ENCODE assay signal across 17 cellular contexts in the genomic region with DNA sequence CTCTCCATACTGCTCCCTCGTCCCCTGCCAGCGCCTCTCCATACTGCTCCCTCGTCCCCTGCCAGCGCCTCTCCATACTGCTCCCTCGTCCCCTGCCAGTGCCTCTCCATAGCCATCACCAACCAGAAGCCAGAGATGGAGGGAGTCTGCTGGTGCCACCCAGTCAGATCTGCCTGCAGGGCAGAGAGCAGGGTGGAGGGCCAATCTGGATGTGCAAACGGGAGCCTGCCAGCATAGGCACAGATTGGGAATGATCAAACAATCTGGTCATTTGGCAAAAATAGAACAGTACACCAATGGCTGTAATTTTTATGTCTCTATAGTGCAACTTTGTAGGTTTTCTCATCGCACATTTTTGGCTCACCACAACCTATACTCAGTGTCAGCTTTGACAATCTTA.
A peak's percentile ranks its signal among the peaks of the same experiment; 100 is the strongest.
DNase-seq lines count a peak whose midpoint lies in the region; ATAC-seq, FAIRE-seq and TF ChIP-seq lines count a peak whose summit lies in the region.
"Had no signal": no experiment of that assay in that cellular context is flagged by ENCODE, and none has a peak within 500 bp of the region (broad histone marks: within the 10 kb centered on the region; RNA-seq: fewer than 3 reads in every experiment).

No MANE protein-coding gene starts in this region.

- H3K27ac Mint-ChIP-seq in activated naive CD8-positive, alpha-beta T cell: peak overlapping the region; percentile 89
- no peak overlapping the region for H3K27ac Mint-ChIP-seq in activated naive CD8-positive, alpha-beta T cell treated with anti-CD3 and anti-CD28 coated beads, Interleukin-2, amount 50 U/mL, for 24 hours
- H3K27ac Mint-ChIP-seq in effector memory CD8-positive, alpha-beta T cell: peak overlapping the region in 1 of 2 donors; percentile 87
- H3K27ac Mint-ChIP-seq: endodermal cell had no signal

- peak overlapping the region; percentile 58 for H3K4me2 ChIP-seq in OCI-LY1 (ENCODE audit: low read length)

- no peaks in the 10 kb centered on the region for H3F3A ChIP-seq in OCI-LY1 (ENCODE audit: insufficient read depth, low read length)

- no peak overlapping the region; the same call in 1 of the 2 replicates for H3K9ac ChIP-seq in OCI-LY1 (ENCODE audit: low read length)

- H3K27me3 Mint-ChIP-seq in activated naive CD8-positive, alpha-beta T cell: peaks cover 2% of the 10 kb centered on the region
- peaks cover 3% of the 10 kb centered on the region for H3K27me3 Mint-ChIP-seq in activated naive CD8-positive, alpha-beta T cell treated with anti-CD3 and anti-CD28 coated beads, Interleukin-2, amount 50 U/mL, for 24 hours
- no peaks in the 10 kb centered on the region for H3K27me3 Mint-ChIP-seq in effector memory CD8-positive, alpha-beta T cell

- no peaks in the 10 kb centered on the region for H3K79me2 ChIP-seq in OCI-LY1 (ENCODE audit: insufficient read depth, low read length)

- peaks cover 74% of the 10 kb centered on the region for H3K4me1 Mint-ChIP-seq in activated naive CD8-positive, alpha-beta T cell (ENCODE audit: low read depth)
- peaks cover 78% of the 10 kb centered on the region for H3K4me1 Mint-ChIP-seq in activated naive CD8-positive, alpha-beta T cell treated with anti-CD3 and anti-CD28 coated beads, Interleukin-2, amount 50 U/mL, for 24 hours
- H3K4me1 Mint-ChIP-seq in effector memory CD8-positive, alpha-beta T cell (ENCODE audit: low read depth in 2 of 2): peaks cover 53 to 68% of the 10 kb centered on the region in 2 donors

- no peaks in the 10 kb centered on the region for H3K9me2 ChIP-seq in OCI-LY1 (ENCODE audit: low read depth, low read length)

- H3K27ac ChIP-seq in OCI-LY1 (ENCODE audit: low read depth, low read length, poor library complexity, severe bottlenecking) (peak overlapping the region; percentile 87), small intestine (ENCODE audit: low read depth in 1 of 2, low read length in 1 of 2) (no peak overlapping the region)
- H3K27ac ChIP-seq: breast epithelium, left lung, psoas muscle had no signal

- H3K4me3 ChIP-seq in OCI-LY1 (ENCODE audit: low read depth, low read length, poor library complexity, severe bottlenecking) (peak overlapping the region; percentile 9), small intestine (ENCODE audit: low read depth in 1 of 2, low read length in 2 of 2) (no peak overlapping the region)
- H3K4me3 ChIP-seq: breast epithelium, left lung, psoas muscle had no signal

- no peaks in the 10 kb centered on the region for H3K9me3 Mint-ChIP-seq in activated naive CD8-positive, alpha-beta T cell (ENCODE audit: low read depth)
- no peaks in the 10 kb centered on the region for H3K9me3 Mint-ChIP-seq in activated naive CD8-positive, alpha-beta T cell treated with anti-CD3 and anti-CD28 coated beads, Interleukin-2, amount 50 U/mL, for 24 hours
- H3K9me3 Mint-ChIP-seq in effector memory CD8-positive, alpha-beta T cell: no peaks in the 10 kb centered on the region

- peak overlapping the region; percentile 84 for H3K4me3 Mint-ChIP-seq in activated naive CD8-positive, alpha-beta T cell
- H3K4me3 Mint-ChIP-seq in activated naive CD8-positive, alpha-beta T cell treated with anti-CD3 and anti-CD28 coated beads, Interleukin-2, amount 50 U/mL, for 24 hours: no peak overlapping the region
- H3K4me3 Mint-ChIP-seq in effector memory CD8-positive, alpha-beta T cell: peak overlapping the region; percentile 45 to 69
- H3K4me3 Mint-ChIP-seq: endodermal cell had no signal

- no peak for TF ChIP-seq CTCF in OCI-LY1 (IDR thresholded peaks at IDR 0.05; ENCODE audit: low read length)

- 80 to 83% (median 81%) methylated on average over 6 to 7 of the region's 7 CpGs for WGBS in small intestine, 3 donors

- H3K4me1 ChIP-seq in OCI-LY1 (ENCODE audit: insufficient read depth, low read length, severe bottlenecking): peaks cover 76% of the 10 kb centered on the region
- peaks cover 0 to 2% of the 10 kb centered on the region in 2 donors for H3K4me1 ChIP-seq in small intestine (ENCODE audit: control insufficient read depth in 2 of 2, insufficient read depth in 1 of 2, low read depth in 1 of 2, low read length in 1 of 2)
- H3K4me1 ChIP-seq: psoas muscle had no signal

- DNase-seq in activated naive CD8-positive, alpha-beta T cell treated with anti-CD3 and anti-CD28 coated beads, Interleukin-2, amount 50 U/mL, for 24 hours: no peak
- no peak for DNase-seq in effector memory CD8-positive, alpha-beta T cell
- DNase-seq in kidney glomerular epithelial cell (lab: John Stamatoyannopoulos, UW) (no peak), small intestine (no peak)
- DNase-seq: activated naive CD4-positive, alpha-beta T cell treated with Interleukin-2 at 50 U/mL for 16 hours; DMS53; endodermal cell; NK-92 treated with Interleukin-12 subunit alpha and Interleukin-12 subunit beta, amount 100 ng/mL, for 24 hours; psoas muscle; SHP77; stimulated activated CD4-positive, alpha-beta T cell treated with anti-CD3 and anti-CD28 coated beads, Interleukin-12 subunit alpha, Interleukin-12 subunit beta, amount 100 ng/mL, for 4 hours had no signal

- no peaks in the 10 kb centered on the region for H3K36me3 Mint-ChIP-seq in activated naive CD8-positive, alpha-beta T cell
- H3K36me3 Mint-ChIP-seq in activated naive CD8-positive, alpha-beta T cell treated with anti-CD3 and anti-CD28 coated beads, Interleukin-2, amount 50 U/mL, for 24 hours (ENCODE audit: low read depth): no peaks in the 10 kb centered on the region
- peaks cover 31% of the 10 kb centered on the region for H3K36me3 Mint-ChIP-seq in effector memory CD8-positive, alpha-beta T cell (ENCODE audit: insufficient read depth)

- ATAC-seq in activated naive CD8-positive, alpha-beta T cell treated with anti-CD3 and anti-CD28 coated beads, Interleukin-2, amount 50 U/mL, for 24 hours: no peak
- peak; percentile 1 for ATAC-seq in effector memory CD8-positive, alpha-beta T cell (replicated peaks)
- ATAC-seq in HG03342 (IDR thresholded peaks at IDR 0.05; ENCODE audit: unreplicated experiment): no peak
- ATAC-seq: psoas muscle had no signal

- no peak for FAIRE-seq in small intestine (lab: Jason Lieb, UNC)
- FAIRE-seq: TTC549 had no signal

- no peaks in the 10 kb centered on the region for H4K20me1 ChIP-seq in OCI-LY1 (ENCODE audit: insufficient read depth, low read length)

- H3K9me3 ChIP-seq in OCI-LY1 (ENCODE audit: low read length): no peaks in the 10 kb centered on the region
- no peaks in the 10 kb centered on the region for H3K9me3 ChIP-seq in small intestine (ENCODE audit: control insufficient read depth, low read depth)
- H3K9me3 ChIP-seq: breast epithelium, left lung, psoas muscle had no signal

- no peaks in the 10 kb centered on the region for H3K36me3 ChIP-seq in OCI-LY1 (ENCODE audit: insufficient read depth, low read length)
- no peaks in the 10 kb centered on the region for H3K36me3 ChIP-seq in small intestine (ENCODE audit: control insufficient read depth in 2 of 2, insufficient read depth in 2 of 2, low read length in 2 of 2)
- H3K36me3 ChIP-seq: breast epithelium, left lung had no signal

- H2AFZ ChIP-seq in OCI-LY1 (ENCODE audit: low read length): no peak overlapping the region

- H3K27me3 ChIP-seq in OCI-LY1 (ENCODE audit: insufficient read depth, low read length): no peaks in the 10 kb centered on the region; the same call in 1 of the 2 replicates
- H3K27me3 ChIP-seq in small intestine (ENCODE audit: control insufficient read depth in 2 of 2, insufficient read depth in 2 of 2, low read length in 2 of 2): peaks cover 0 to 2% of the 10 kb centered on the region in 2 donors
- H3K27me3 ChIP-seq: breast epithelium had no signal
